1 cellular context compared by ENCODE assay signal in the genomic region with DNA sequence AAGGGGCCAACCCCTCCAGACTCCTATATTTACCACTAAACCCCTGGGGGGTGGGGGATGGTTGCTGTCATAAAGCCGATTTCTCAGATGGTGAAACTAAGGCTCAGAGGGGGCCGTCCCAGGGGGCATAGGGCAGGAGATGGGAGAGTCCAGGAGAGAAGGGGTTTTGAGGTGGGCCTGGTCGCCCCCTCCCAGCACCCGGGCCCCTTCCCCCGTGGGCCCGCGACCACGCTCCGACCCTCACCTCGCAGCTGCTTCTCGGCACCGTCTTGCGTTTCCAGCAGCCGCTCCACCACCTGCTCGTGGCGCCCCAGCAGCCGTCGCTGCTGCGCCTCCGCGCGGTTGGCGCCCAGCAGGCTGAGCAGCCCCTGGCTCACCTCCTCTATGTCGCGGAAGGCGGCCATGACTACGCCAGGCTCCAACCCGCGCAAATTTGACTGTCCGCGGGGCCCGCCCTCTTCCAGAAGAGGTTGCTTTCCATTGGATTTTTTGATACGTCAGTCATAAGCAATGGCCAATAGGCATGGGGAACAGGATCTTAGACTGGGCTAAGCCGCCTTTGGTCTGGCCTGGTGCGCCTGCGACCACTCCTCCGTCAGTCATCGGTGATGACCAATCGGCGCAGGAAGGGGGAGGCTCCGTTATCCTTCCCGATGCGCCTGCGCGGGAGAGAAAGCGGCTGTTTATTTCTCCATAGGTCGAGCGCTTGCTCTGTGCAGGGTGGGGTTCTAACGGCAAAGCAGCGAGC.
TF ChIP-seq lines count a peak whose summit lies in the region.

A gene with protein sequence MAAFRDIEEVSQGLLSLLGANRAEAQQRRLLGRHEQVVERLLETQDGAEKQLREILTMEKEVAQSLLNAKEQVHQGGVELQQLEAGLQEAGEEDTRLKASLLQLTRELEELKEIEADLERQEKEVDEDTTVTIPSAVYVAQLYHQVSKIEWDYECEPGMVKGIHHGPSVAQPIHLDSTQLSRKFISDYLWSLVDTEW (minus strand): TSS at position 410 of the 748 bp plus-strand sequence. CDS start 6 bp downstream, at position 404.

TF ChIP-seq in HepG2, 621 proteins besides CTCF, POLR2A, EP300 and RAD21 (continued from another document and continues in another):
- TF ChIP-seq, protein P1, sequence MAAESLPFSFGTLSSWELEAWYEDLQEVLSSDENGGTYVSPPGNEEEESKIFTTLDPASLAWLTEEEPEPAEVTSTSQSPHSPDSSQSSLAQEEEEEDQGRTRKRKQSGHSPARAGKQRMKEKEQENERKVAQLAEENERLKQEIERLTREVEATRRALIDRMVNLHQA (CRISPR knock-in tag; IDR thresholded peaks at IDR 0.05): no peak
- TF ChIP-seq ZNF629 (CRISPR knock-in tag; conservative IDR thresholded peaks at IDR 0.05) (peak; percentile 46; the same call in 1 of the 2 replicates), ZNF260 (CRISPR knock-in tag; IDR thresholded peaks at IDR 0.05; ENCODE audit: borderline replicate concordance, low read depth) (no peak), TBX2 (CRISPR knock-in tag; IDR thresholded peaks at IDR 0.05; ENCODE audit: borderline replicate concordance) (peak; percentile 70), PAF1 (CRISPR knock-in tag; IDR thresholded peaks at IDR 0.05) (no peak), NRL (CRISPR knock-in tag; IDR thresholded peaks at IDR 0.05; ENCODE audit: borderline replicate concordance) (peak; percentile 84), HNRNPK (IDR thresholded peaks at IDR 0.05; ENCODE audit: low read depth, low read length, poor library complexity, severe bottlenecking) (no peak), REPIN1 (CRISPR knock-in tag; IDR thresholded peaks at IDR 0.05; ENCODE audit: borderline replicate concordance, low read depth) (peak; percentile 70), GPN1 (CRISPR knock-in tag; IDR thresholded peaks at IDR 0.05; ENCODE audit: borderline replicate concordance) (no peak), ZNF17 (CRISPR knock-in tag; IDR thresholded peaks at IDR 0.05) (no peak), PHB2 (IDR thresholded peaks at IDR 0.05; ENCODE audit: partially characterized antibody) (no peak), ZNF296 (CRISPR knock-in tag; conservative IDR thresholded peaks at IDR 0.05) (no peak), ZFYVE20 (CRISPR knock-in tag; IDR thresholded peaks at IDR 0.05; ENCODE audit: borderline replicate concordance, low read depth) (peak; percentile 76; the same call in 1 of the 2 replicates), NCOR1 (IDR thresholded peaks at IDR 0.05; ENCODE audit: borderline replicate concordance, low read length) (no peak), SNRNP70 (IDR thresholded peaks at IDR 0.05; ENCODE audit: low read depth, low read length) (no peak), TARDBP (CRISPR knock-in tag; IDR thresholded peaks at IDR 0.05) (no peak), KLF15 (CRISPR knock-in tag; IDR thresholded peaks at IDR 0.05; ENCODE audit: borderline replicate concordance) (no peak), BRD4 (CRISPR knock-in tag; IDR thresholded peaks at IDR 0.05) (peak; percentile 85; the same call in 1 of the 2 replicates), ZNF674 (CRISPR knock-in tag; IDR thresholded peaks at IDR 0.05; ENCODE audit: low read depth) (no peak), IKZF4 (CRISPR knock-in tag; IDR thresholded peaks at IDR 0.05; ENCODE audit: borderline replicate concordance, low read depth, not compliant biosample characterization) (peak; percentile 4), CENPX (CRISPR knock-in tag; IDR thresholded peaks at IDR 0.05) (no peak), ZNF761 (CRISPR knock-in tag; conservative IDR thresholded peaks at IDR 0.05) (no peak), TBX3 (IDR thresholded peaks at IDR 0.05; ENCODE audit: borderline replicate concordance) (no peak), ZNF441 (CRISPR knock-in tag; IDR thresholded peaks at IDR 0.05; ENCODE audit: borderline replicate concordance) (no peak; the same call in 1 of the 2 replicates), ZNF572 (CRISPR knock-in tag; IDR thresholded peaks at IDR 0.05) (no peak), FOXC1 (CRISPR knock-in tag; IDR thresholded peaks at IDR 0.05; ENCODE audit: borderline replicate concordance) (no peak), MLLT10 (CRISPR knock-in tag; IDR thresholded peaks at IDR 0.05) (no peak), ZNF619 (CRISPR knock-in tag; IDR thresholded peaks at IDR 0.05) (no peak), EEA1 (CRISPR knock-in tag; IDR thresholded peaks at IDR 0.05; ENCODE audit: borderline replicate concordance) (peak; percentile 71; the same call in 1 of the 2 replicates), CBX2 (IDR thresholded peaks at IDR 0.05; ENCODE audit: low read depth, low read length) (no peak), CBX2 (CRISPR knock-in tag; IDR thresholded peaks at IDR 0.05; ENCODE audit: low read depth) (no peak), ZNF670 (CRISPR knock-in tag; IDR thresholded peaks at IDR 0.05; ENCODE audit: borderline replicate concordance) (no peak), RNF2 (conservative IDR thresholded peaks at IDR 0.05; ENCODE audit: low read depth) (no peak), ZNF550 (CRISPR knock-in tag; IDR thresholded peaks at IDR 0.05; ENCODE audit: borderline replicate concordance) (no peak), HMGA1 (CRISPR knock-in tag; conservative IDR thresholded peaks at IDR 0.05) (no peak), ZFP41 (CRISPR knock-in tag; IDR thresholded peaks at IDR 0.05; ENCODE audit: borderline replicate concordance) (no peak), RXRB (CRISPR knock-in tag; IDR thresholded peaks at IDR 0.05; ENCODE audit: borderline replicate concordance) (peak; percentile 24; the same call in 1 of the 2 replicates), MYNN (CRISPR knock-in tag; IDR thresholded peaks at IDR 0.05; ENCODE audit: low read depth) (no peak), IRF2 (CRISPR knock-in tag; IDR thresholded peaks at IDR 0.05) (no peak), ZKSCAN1 (IDR thresholded peaks at IDR 0.05; ENCODE audit: low read length) (no peak), ZNF446 (CRISPR knock-in tag; IDR thresholded peaks at IDR 0.05) (no peak), NFE2L2 (IDR thresholded peaks at IDR 0.05; ENCODE audit: low read length) (no peak), KLF6 (CRISPR knock-in tag; IDR thresholded peaks at IDR 0.05) (0 out of 2 replicates have a peak, but pooled peaks have one; percentile 38), ZMAT3 (CRISPR knock-in tag; conservative IDR thresholded peaks at IDR 0.05) (no peak), ZNF326 (CRISPR knock-in tag; IDR thresholded peaks at IDR 0.05; ENCODE audit: borderline replicate concordance) (no peak), PAWR (CRISPR knock-in tag; IDR thresholded peaks at IDR 0.05; ENCODE audit: borderline replicate concordance) (no peak)
- TF ChIP-seq, protein P2, sequence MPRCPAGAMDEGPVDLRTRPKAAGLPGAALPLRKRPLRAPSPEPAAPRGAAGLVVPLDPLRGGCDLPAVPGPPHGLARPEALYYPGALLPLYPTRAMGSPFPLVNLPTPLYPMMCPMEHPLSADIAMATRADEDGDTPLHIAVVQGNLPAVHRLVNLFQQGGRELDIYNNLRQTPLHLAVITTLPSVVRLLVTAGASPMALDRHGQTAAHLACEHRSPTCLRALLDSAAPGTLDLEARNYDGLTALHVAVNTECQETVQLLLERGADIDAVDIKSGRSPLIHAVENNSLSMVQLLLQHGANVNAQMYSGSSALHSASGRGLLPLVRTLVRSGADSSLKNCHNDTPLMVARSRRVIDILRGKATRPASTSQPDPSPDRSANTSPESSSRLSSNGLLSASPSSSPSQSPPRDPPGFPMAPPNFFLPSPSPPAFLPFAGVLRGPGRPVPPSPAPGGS (CRISPR knock-in tag; IDR thresholded peaks at IDR 0.05): no peak; the same call in 1 of the 2 replicates
- TF ChIP-seq, protein P3, sequence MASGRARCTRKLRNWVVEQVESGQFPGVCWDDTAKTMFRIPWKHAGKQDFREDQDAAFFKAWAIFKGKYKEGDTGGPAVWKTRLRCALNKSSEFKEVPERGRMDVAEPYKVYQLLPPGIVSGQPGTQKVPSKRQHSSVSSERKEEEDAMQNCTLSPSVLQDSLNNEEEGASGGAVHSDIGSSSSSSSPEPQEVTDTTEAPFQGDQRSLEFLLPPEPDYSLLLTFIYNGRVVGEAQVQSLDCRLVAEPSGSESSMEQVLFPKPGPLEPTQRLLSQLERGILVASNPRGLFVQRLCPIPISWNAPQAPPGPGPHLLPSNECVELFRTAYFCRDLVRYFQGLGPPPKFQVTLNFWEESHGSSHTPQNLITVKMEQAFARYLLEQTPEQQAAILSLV (CRISPR knock-in tag; IDR thresholded peaks at IDR 0.05; ENCODE audit: borderline replicate concordance): 0 out of 2 replicates have a peak, but pooled peaks have one; percentile 56
- TF ChIP-seq, protein P4, sequence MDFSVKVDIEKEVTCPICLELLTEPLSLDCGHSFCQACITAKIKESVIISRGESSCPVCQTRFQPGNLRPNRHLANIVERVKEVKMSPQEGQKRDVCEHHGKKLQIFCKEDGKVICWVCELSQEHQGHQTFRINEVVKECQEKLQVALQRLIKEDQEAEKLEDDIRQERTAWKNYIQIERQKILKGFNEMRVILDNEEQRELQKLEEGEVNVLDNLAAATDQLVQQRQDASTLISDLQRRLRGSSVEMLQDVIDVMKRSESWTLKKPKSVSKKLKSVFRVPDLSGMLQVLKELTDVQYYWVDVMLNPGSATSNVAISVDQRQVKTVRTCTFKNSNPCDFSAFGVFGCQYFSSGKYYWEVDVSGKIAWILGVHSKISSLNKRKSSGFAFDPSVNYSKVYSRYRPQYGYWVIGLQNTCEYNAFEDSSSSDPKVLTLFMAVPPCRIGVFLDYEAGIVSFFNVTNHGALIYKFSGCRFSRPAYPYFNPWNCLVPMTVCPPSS (IDR thresholded peaks at IDR 0.05): no peak
- TF ChIP-seq, protein P5, sequence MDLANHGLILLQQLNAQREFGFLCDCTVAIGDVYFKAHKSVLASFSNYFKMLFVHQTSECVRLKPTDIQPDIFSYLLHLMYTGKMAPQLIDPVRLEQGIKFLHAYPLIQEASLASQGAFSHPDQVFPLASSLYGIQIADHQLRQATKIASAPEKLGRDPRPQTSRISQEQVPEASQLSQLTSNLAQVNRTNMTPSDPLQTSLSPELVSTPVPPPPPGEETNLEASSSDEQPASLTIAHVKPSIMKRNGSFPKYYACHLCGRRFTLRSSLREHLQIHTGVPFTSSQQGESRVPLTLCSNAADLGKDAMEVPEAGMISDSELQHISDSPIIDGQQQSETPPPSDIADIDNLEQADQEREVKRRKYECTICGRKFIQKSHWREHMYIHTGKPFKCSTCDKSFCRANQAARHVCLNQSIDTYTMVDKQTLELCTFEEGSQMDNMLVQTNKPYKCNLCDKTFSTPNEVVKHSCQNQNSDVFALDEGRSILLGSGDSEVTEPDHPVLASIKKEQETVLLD (CRISPR knock-in tag; IDR thresholded peaks at IDR 0.05; ENCODE audit: low read depth): no peak
- TF ChIP-seq, protein P6, sequence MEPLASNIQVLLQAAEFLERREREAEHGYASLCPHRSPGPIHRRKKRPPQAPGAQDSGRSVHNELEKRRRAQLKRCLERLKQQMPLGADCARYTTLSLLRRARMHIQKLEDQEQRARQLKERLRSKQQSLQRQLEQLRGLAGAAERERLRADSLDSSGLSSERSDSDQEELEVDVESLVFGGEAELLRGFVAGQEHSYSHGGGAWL (CRISPR knock-in tag; IDR thresholded peaks at IDR 0.05): peak; percentile 56; the same call in 1 of the 2 replicates
- TF ChIP-seq, protein P7, sequence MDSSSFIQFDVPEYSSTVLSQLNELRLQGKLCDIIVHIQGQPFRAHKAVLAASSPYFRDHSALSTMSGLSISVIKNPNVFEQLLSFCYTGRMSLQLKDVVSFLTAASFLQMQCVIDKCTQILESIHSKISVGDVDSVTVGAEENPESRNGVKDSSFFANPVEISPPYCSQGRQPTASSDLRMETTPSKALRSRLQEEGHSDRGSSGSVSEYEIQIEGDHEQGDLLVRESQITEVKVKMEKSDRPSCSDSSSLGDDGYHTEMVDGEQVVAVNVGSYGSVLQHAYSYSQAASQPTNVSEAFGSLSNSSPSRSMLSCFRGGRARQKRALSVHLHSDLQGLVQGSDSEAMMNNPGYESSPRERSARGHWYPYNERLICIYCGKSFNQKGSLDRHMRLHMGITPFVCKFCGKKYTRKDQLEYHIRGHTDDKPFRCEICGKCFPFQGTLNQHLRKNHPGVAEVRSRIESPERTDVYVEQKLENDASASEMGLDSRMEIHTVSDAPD (CRISPR knock-in tag; IDR thresholded peaks at IDR 0.05): no peak
- TF ChIP-seq, protein P8, sequence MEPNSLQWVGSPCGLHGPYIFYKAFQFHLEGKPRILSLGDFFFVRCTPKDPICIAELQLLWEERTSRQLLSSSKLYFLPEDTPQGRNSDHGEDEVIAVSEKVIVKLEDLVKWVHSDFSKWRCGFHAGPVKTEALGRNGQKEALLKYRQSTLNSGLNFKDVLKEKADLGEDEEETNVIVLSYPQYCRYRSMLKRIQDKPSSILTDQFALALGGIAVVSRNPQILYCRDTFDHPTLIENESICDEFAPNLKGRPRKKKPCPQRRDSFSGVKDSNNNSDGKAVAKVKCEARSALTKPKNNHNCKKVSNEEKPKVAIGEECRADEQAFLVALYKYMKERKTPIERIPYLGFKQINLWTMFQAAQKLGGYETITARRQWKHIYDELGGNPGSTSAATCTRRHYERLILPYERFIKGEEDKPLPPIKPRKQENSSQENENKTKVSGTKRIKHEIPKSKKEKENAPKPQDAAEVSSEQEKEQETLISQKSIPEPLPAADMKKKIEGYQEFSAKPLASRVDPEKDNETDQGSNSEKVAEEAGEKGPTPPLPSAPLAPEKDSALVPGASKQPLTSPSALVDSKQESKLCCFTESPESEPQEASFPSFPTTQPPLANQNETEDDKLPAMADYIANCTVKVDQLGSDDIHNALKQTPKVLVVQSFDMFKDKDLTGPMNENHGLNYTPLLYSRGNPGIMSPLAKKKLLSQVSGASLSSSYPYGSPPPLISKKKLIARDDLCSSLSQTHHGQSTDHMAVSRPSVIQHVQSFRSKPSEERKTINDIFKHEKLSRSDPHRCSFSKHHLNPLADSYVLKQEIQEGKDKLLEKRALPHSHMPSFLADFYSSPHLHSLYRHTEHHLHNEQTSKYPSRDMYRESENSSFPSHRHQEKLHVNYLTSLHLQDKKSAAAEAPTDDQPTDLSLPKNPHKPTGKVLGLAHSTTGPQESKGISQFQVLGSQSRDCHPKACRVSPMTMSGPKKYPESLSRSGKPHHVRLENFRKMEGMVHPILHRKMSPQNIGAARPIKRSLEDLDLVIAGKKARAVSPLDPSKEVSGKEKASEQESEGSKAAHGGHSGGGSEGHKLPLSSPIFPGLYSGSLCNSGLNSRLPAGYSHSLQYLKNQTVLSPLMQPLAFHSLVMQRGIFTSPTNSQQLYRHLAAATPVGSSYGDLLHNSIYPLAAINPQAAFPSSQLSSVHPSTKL (CRISPR knock-in tag; IDR thresholded peaks at IDR 0.05): 0 out of 2 replicates have a peak, but pooled peaks have one; percentile 19
- TF ChIP-seq, protein P9, sequence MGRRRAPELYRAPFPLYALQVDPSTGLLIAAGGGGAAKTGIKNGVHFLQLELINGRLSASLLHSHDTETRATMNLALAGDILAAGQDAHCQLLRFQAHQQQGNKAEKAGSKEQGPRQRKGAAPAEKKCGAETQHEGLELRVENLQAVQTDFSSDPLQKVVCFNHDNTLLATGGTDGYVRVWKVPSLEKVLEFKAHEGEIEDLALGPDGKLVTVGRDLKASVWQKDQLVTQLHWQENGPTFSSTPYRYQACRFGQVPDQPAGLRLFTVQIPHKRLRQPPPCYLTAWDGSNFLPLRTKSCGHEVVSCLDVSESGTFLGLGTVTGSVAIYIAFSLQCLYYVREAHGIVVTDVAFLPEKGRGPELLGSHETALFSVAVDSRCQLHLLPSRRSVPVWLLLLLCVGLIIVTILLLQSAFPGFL (CRISPR knock-in tag; IDR thresholded peaks at IDR 0.05): no peak
